ENCODE assay signal across 17 cellular contexts in genomic region chr10:25492040-25492439, GRCh38.
"Had no signal": no experiment of that assay in that cellular context is flagged by ENCODE, and none has a peak within 500 bp of the region (broad histone marks: within the 10 kb centered on the region; RNA-seq: fewer than 3 reads in every experiment).

No MANE protein-coding gene starts in this region.

- ATAC-seq: gastrocnemius medialis; natural killer cell; stimulated activated naive CD8-positive, alpha-beta T cell treated with anti-CD3 and anti-CD28 coated beads, Interleukin-15, Interleukin-2, amounts not matched to agents 100 U/mL and 50 U/mL, for 24 hours had no signal

- H3K4me3 Mint-ChIP-seq: activated B cell treated with CpG ODN at 0.5 μM for 24 hours; activated CD4-positive, alpha-beta memory T cell treated with anti-CD3 and anti-CD28 coated beads for 36 hours; activated naive CD8-positive, alpha-beta T cell treated with anti-CD3 and anti-CD28 coated beads for 36 hours; natural killer cell had no signal

- H3K4me1 ChIP-seq: gastrocnemius medialis, transverse colon, vagina had no signal

- DNase-seq: activated B cell treated with CpG ODN at 0.5 μM for 24 hours; activated CD4-positive, alpha-beta memory T cell treated with anti-CD3 and anti-CD28 coated beads for 36 hours; activated CD4-positive, alpha-beta T cell treated with anti-CD3 and anti-CD28 coated beads for 4 hours; activated naive CD8-positive, alpha-beta T cell treated with anti-CD3 and anti-CD28 coated beads for 36 hours; activated T-cell treated with anti-CD3 and anti-CD28 coated beads for 4 hours; amniotic stem cell; gastrocnemius medialis; mesendoderm; natural killer cell; nucleus accumbens; stimulated activated CD4-positive, alpha-beta T cell treated with anti-CD3 and anti-CD28 coated beads, Interleukin-12 subunit alpha, Interleukin-12 subunit beta, amount 100 ng/mL, for 4 hours; stimulated activated CD4-positive, alpha-beta T cell treated with anti-CD3 and anti-CD28 coated beads, Interleukin-1b, Interleukin-23, amount 100 ng/mL, for 48 hours; stimulated activated CD8-positive, alpha-beta memory T cell treated with anti-CD3 and anti-CD28 coated beads, Interleukin-4, amount 100 ng/mL, for 48 hours; stimulated activated naive CD8-positive, alpha-beta T cell treated with anti-CD3 and anti-CD28 coated beads, Interleukin-15, Interleukin-2, amounts not matched to agents 100 U/mL and 50 U/mL, for 24 hours; substantia nigra; transverse colon had no signal

- H3K27me3 Mint-ChIP-seq: activated B cell treated with CpG ODN at 0.5 μM for 24 hours; activated CD4-positive, alpha-beta memory T cell treated with anti-CD3 and anti-CD28 coated beads for 36 hours; activated naive CD8-positive, alpha-beta T cell treated with anti-CD3 and anti-CD28 coated beads for 36 hours had no signal

- H3K9me3 ChIP-seq: gastrocnemius medialis, transverse colon, vagina had no signal

- H3K27me3 ChIP-seq: gastrocnemius medialis, transverse colon, vagina had no signal

- H3K27ac Mint-ChIP-seq: activated B cell treated with CpG ODN at 0.5 μM for 24 hours; activated CD4-positive, alpha-beta memory T cell treated with anti-CD3 and anti-CD28 coated beads for 36 hours; activated naive CD8-positive, alpha-beta T cell treated with anti-CD3 and anti-CD28 coated beads for 36 hours; natural killer cell had no signal

- H3K27ac ChIP-seq: gastrocnemius medialis, transverse colon, vagina had no signal

- H3K36me3 Mint-ChIP-seq: activated CD4-positive, alpha-beta memory T cell treated with anti-CD3 and anti-CD28 coated beads for 36 hours; activated naive CD8-positive, alpha-beta T cell treated with anti-CD3 and anti-CD28 coated beads for 36 hours; natural killer cell had no signal

- H3K4me1 Mint-ChIP-seq: activated B cell treated with CpG ODN at 0.5 μM for 24 hours; activated naive CD8-positive, alpha-beta T cell treated with anti-CD3 and anti-CD28 coated beads for 36 hours; natural killer cell had no signal

- H3K4me3 ChIP-seq: gastrocnemius medialis, transverse colon, vagina had no signal

- H3K36me3 ChIP-seq: gastrocnemius medialis, transverse colon, vagina had no signal

- H3K9me3 Mint-ChIP-seq: activated B cell treated with CpG ODN at 0.5 μM for 24 hours; activated naive CD8-positive, alpha-beta T cell treated with anti-CD3 and anti-CD28 coated beads for 36 hours had no signal
